In genomic region chr6:118280210-118280609, GRCh38 we compare ENCODE assay signal across 1 cellular context.
TF ChIP-seq lines count a peak whose summit lies in the region.

No MANE protein-coding gene starts in this region.

TF ChIP-seq in GM12878, 131 proteins besides CTCF, POLR2A, EP300 and RAD21 (continued from another document and continues in another):
- TF ChIP-seq ZNF687 (IDR thresholded peaks at IDR 0.05) (no peak), ATF3 (IDR thresholded peaks at IDR 0.05; ENCODE audit: borderline replicate concordance, extremely low read depth, low read depth, low read length) (no peak), NR2C1 (IDR thresholded peaks at IDR 0.05) (0 out of 2 replicates have a peak, but pooled peaks have one; percentile 9), TCF3 (IDR thresholded peaks at IDR 0.05; ENCODE audit: borderline replicate concordance, insufficient read depth, low read depth, low read length) (0 out of 2 replicates have a peak, but pooled peaks have one; percentile 14), CREB1 (IDR thresholded peaks at IDR 0.05; ENCODE audit: low read depth) (peak; percentile 39; the same call in 1 of the 2 replicates), JUNB (IDR thresholded peaks at IDR 0.05) (peak; percentile 57), BCLAF1 (IDR thresholded peaks at IDR 0.05) (no peak), FOXK2 (IDR thresholded peaks at IDR 0.05) (no peak), NRF1 (conservative IDR thresholded peaks at IDR 0.05; ENCODE audit: low read depth, low read length) (no peak), TCF7 (IDR thresholded peaks at IDR 0.05; ENCODE audit: borderline replicate concordance) (peak; percentile 90), ELK1 (IDR thresholded peaks at IDR 0.05; ENCODE audit: low read depth, low read length) (no peak), CBX5 (IDR thresholded peaks at IDR 0.05; ENCODE audit: low read depth) (0 out of 2 replicates have a peak, but pooled peaks have one; percentile 55), ATF2 (IDR thresholded peaks at IDR 0.05; ENCODE audit: low read length) (peak; percentile 75; the same call in 1 of the 2 replicates), RUNX3 (IDR thresholded peaks at IDR 0.05; ENCODE audit: low read length) (peak; percentile 99), ETV6 (conservative IDR thresholded peaks at IDR 0.05 in 1 of 2, IDR thresholded peaks at IDR 0.05 in 1 of 2; ENCODE audit: borderline replicate concordance in 1 of 2, low read depth in 1 of 2) (peak in 1 of 2 experiments; percentile 40; a peak in 1 of 4 replicates), ESRRA (IDR thresholded peaks at IDR 0.05; ENCODE audit: low read length) (no peak), IKZF2 (IDR thresholded peaks at IDR 0.05) (peak; percentile 83 to 85), NR2F1 (conservative IDR thresholded peaks at IDR 0.05) (peak; percentile 88), LARP7 (IDR thresholded peaks at IDR 0.05) (no peak), IRF4 (IDR thresholded peaks at IDR 0.05; ENCODE audit: low read depth, low read length) (peak; percentile 38; the same call in 1 of the 2 replicates), NFYA (IDR thresholded peaks at IDR 0.05; ENCODE audit: borderline replicate concordance, low read depth, low read length) (no peak), IRF5 (IDR thresholded peaks at IDR 0.05; ENCODE audit: borderline replicate concordance) (no peak), EED (IDR thresholded peaks at IDR 0.05; ENCODE audit: low read depth) (peak; percentile 87), NFIC (IDR thresholded peaks at IDR 0.05; ENCODE audit: low read depth, low read length) (peak; percentile 88), MAX (IDR thresholded peaks at IDR 0.05; ENCODE audit: low read depth, low read length) (no peak), CEBPB (IDR thresholded peaks at IDR 0.05; ENCODE audit: borderline replicate concordance in 1 of 2, low read depth in 2 of 2, low read length in 2 of 2) (0 out of 4 replicates have a peak, but pooled peaks of 1 of the 2 experiments have one; percentile 30), IKZF1 (conservative IDR thresholded peaks at IDR 0.05) (peak; percentile 52; the same call in 1 of the 2 replicates), NFXL1 (IDR thresholded peaks at IDR 0.05; ENCODE audit: borderline replicate concordance) (no peak), CREM (IDR thresholded peaks at IDR 0.05; ENCODE audit: low read depth) (peak; percentile 59; the same call in 1 of the 2 replicates), RELB (IDR thresholded peaks at IDR 0.05; ENCODE audit: low read depth) (no peak), KLF5 (IDR thresholded peaks at IDR 0.05; ENCODE audit: partially characterized antibody) (no peak), ATF7 (IDR thresholded peaks at IDR 0.05; ENCODE audit: low read depth) (0 out of 2 replicates have a peak, but pooled peaks have one; percentile 22), BCL11A (IDR thresholded peaks at IDR 0.05; ENCODE audit: low read depth, low read length) (peak; percentile 55; the same call in 1 of the 2 replicates), BCL3 (IDR thresholded peaks at IDR 0.05; ENCODE audit: borderline replicate concordance, insufficient read depth, low read depth, low read length, poor library complexity, severe bottlenecking) (peak; percentile 39), SUZ12 (IDR thresholded peaks at IDR 0.05; ENCODE audit: unreplicated experiment) (no peak), ZNF24 (IDR thresholded peaks at IDR 0.05) (no peak), MTA2 (IDR thresholded peaks at IDR 0.05; ENCODE audit: low read depth) (no peak), TAF1 (IDR thresholded peaks at IDR 0.05; ENCODE audit: borderline replicate concordance, low read depth, low read length) (no peak), CUX1 (IDR thresholded peaks at IDR 0.05; ENCODE audit: insufficient replicate concordance, low read depth, low read length) (no peak), CHD1 (IDR thresholded peaks at IDR 0.05; ENCODE audit: low read depth, low read length) (no peak)
